ENCODE assay signal across 9 cellular contexts in the genomic region with DNA sequence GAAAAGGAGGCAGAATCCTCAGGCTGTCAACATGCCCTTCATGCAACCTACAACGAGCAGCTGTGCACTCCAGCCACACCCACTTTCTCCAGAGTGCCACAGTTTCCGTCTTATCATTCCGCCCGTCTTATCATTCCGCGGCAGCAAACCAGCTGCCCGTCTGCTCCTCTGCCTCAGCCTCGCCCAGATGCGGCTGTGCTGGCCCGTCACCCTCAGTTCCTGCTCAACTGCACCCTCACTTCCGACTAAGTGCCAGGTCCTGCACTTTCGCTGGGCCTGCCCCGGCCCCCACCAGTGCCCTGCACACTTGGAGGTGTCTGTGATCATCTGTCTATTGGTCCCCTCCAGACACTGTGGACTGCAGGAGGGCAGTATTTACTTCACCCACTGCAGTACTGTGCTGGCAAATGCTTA. TPM values are rescaled to one million over a fixed set of nuclear protein-coding genes. Genes with fewer than 3 reads are reported as not detected.
DNase-seq lines count a peak whose midpoint lies in the region; ATAC-seq and TF ChIP-seq lines count a peak whose summit lies in the region.
"Had no signal": no experiment of that assay in that cellular context is flagged by ENCODE, and none has a peak within 500 bp of the region (broad histone marks: within the 10 kb centered on the region; RNA-seq: fewer than 3 reads in every experiment).

No MANE protein-coding gene starts in this region.

- H3K9me2 ChIP-seq in hepatocyte (replicated peaks; ENCODE audit: insufficient read depth) = no peaks in the 10 kb centered on the region

- peak; percentile 54 for DNase-seq in AG20443 (ENCODE audit: low spot score)
- peak; percentile 28 for DNase-seq in NCI-H460 (ENCODE audit: extremely low read depth, low read depth)
- peak; percentile 23 for DNase-seq in activated T-helper 1 cell treated with Interleukin-2 at 50 U/mL for 16 hours (ENCODE audit: low read depth)
- peak; percentile 73 for DNase-seq in hepatocyte (ENCODE audit: low spot score)
- DNase-seq in stimulated activated naive CD8-positive, alpha-beta T cell treated with anti-CD3 and anti-CD28 coated beads, Interleukin-15, amount 100 ng/mL, for 72 hours = peak; percentile 19 to 32
- no peak for DNase-seq in GM13976 (ENCODE audit: low spot score)

- 25% methylated on average over 13 of the region's 13 CpGs for WGBS in hepatocyte (ENCODE audit: low lambda C conversion rate, missing lambda C conversion rate)

- peaks cover 76% of the 10 kb centered on the region for H3K79me2 ChIP-seq in hepatocyte

- H3K4me3 Mint-ChIP-seq in stimulated activated naive CD8-positive, alpha-beta T cell treated with anti-CD3 and anti-CD28 coated beads, Interleukin-15, amount 100 ng/mL, for 72 hours = peak overlapping the region; percentile 78 to 79

- peak; percentile 83 for ATAC-seq in stimulated activated naive CD8-positive, alpha-beta T cell treated with anti-CD3 and anti-CD28 coated beads, Interleukin-15, amount 100 ng/mL, for 72 hours
- no peak for ATAC-seq in GM18907 (IDR thresholded peaks at IDR 0.05; ENCODE audit: unreplicated experiment)
- no peak for ATAC-seq in GM21737 (IDR thresholded peaks at IDR 0.05; ENCODE audit: unreplicated experiment)

- peaks cover 48% of the 10 kb centered on the region for H4K20me1 ChIP-seq in hepatocyte (ENCODE audit: insufficient read depth, poor library complexity, severe bottlenecking)

- no peak overlapping the region for H2AFZ ChIP-seq in hepatocyte

- H3K9me3 ChIP-seq in hepatocyte (ENCODE audit: low read depth) = no peaks in the 10 kb centered on the region

- peaks cover 14% of the 10 kb centered on the region for H3K4me1 ChIP-seq in hepatocyte (ENCODE audit: insufficient read depth)

- no peaks in the 10 kb centered on the region for H3K27me3 ChIP-seq in hepatocyte

- peak overlapping the region; percentile 24 to 29 for H3K27ac Mint-ChIP-seq in stimulated activated naive CD8-positive, alpha-beta T cell treated with anti-CD3 and anti-CD28 coated beads, Interleukin-15, amount 100 ng/mL, for 72 hours

- no peaks in the 10 kb centered on the region for H3K36me3 ChIP-seq in hepatocyte (replicated peaks; ENCODE audit: insufficient read depth, low read depth)

- H3K4me3 ChIP-seq in hepatocyte = no peak overlapping the region
- H3K4me3 ChIP-seq: skin epidermis had no signal

- H3K9me3 Mint-ChIP-seq in stimulated activated naive CD8-positive, alpha-beta T cell treated with anti-CD3 and anti-CD28 coated beads, Interleukin-15, amount 100 ng/mL, for 72 hours = no peaks in the 10 kb centered on the region

- peaks cover 46% of the 10 kb centered on the region for H3K4me1 Mint-ChIP-seq in stimulated activated naive CD8-positive, alpha-beta T cell treated with anti-CD3 and anti-CD28 coated beads, Interleukin-15, amount 100 ng/mL, for 72 hours

- no peak overlapping the region for H3K27ac ChIP-seq in hepatocyte

- no peaks in the 10 kb centered on the region for H3K27me3 Mint-ChIP-seq in stimulated activated naive CD8-positive, alpha-beta T cell treated with anti-CD3 and anti-CD28 coated beads, Interleukin-15, amount 100 ng/mL, for 72 hours

- TF ChIP-seq CTCF in hepatocyte (IDR thresholded peaks at IDR 0.05; ENCODE audit: poor library complexity) = no peak
- TF ChIP-seq CTCF in GM13976 (IDR thresholded peaks at IDR 0.05; ENCODE audit: borderline replicate concordance, control extremely low read depth, extremely low read depth, insufficient read depth, missing control alignments) = no peak

- in situ Hi-C loops in GM13976 (cut with MboI; ENCODE audit: low sequenced_read_pairs, unreplicated experiment) = no loop called here

- peak overlapping the region; percentile 66 for H3K4me2 ChIP-seq in hepatocyte

RNA-seq across cellular contexts. Expression of a gene that starts 43.7 kb away (rescaled TPM):
- total RNA-seq in NCI-H460 (2014; rRNA removed; shearing (Covaris generic)) = 11.3 and 15.2 TPM in 2 replicates
- polyA plus RNA-seq in NCI-H460 (2014; cell fraction: nucleus; rRNA removed) = 14.4 and 16.3 TPM in 2 replicates
- total RNA-seq in hepatocyte = 15.4 and 22.7 TPM in 2 replicates
- 4.6 and 12.6 TPM in 2 replicates for polyA plus RNA-seq in hepatocyte
